Comparison of ENCODE assay signal across 9 cellular contexts in genomic region chr14:59632381-59632780, GRCh38. TPM values are rescaled to one million over a fixed set of nuclear protein-coding genes. Genes with fewer than 3 reads are reported as not detected.
DNase-seq lines count a peak whose midpoint lies in the region; ATAC-seq and TF ChIP-seq lines count a peak whose summit lies in the region.
"Had no signal": no experiment of that assay in that cellular context is flagged by ENCODE, and none has a peak within 500 bp of the region (broad histone marks: within the 10 kb centered on the region; RNA-seq: fewer than 3 reads in every experiment).

No MANE protein-coding gene starts in this region.

- H3K4me3 Mint-ChIP-seq in activated T-helper 2 cell treated with anti-CD3 and anti-CD28 coated beads, Interferon-gamma antibody, Interleukin-2, Interleukin-4, amounts not matched to agents 10 μg/mL and 5 μg/mL and 100 μg/mL, durations not matched to agents 14 hours and 24 hours and 36 hours (ENCODE audit: low read depth), result no peak overlapping the region
- H3K4me3 Mint-ChIP-seq: memory B cell had no signal

- intact Hi-C loops in esophagus muscularis mucosa (cut with DNase I), result no loop called here
- intact Hi-C loops in activated T-helper 2 cell treated with anti-CD3 and anti-CD28 coated beads, Interferon-gamma antibody, Interleukin-2, Interleukin-4, amounts not matched to agents 10 μg/mL and 5 μg/mL and 100 μg/mL, durations not matched to agents 14 hours and 24 hours and 36 hours (cut with micrococcal nuclease), result no loop called here

- TF ChIP-seq EP300 in esophagus muscularis mucosa (IDR thresholded peaks at IDR 0.05), result no peak

- no peak for ATAC-seq in HG03432 (IDR thresholded peaks at IDR 0.05; ENCODE audit: unreplicated experiment)

- H3K9me3 ChIP-seq in esophagus muscularis mucosa, result no peaks in the 10 kb centered on the region
- H3K9me3 ChIP-seq: SJSA1 had no signal

- TF ChIP-seq POLR2A in esophagus muscularis mucosa (IDR thresholded peaks at IDR 0.05; ENCODE audit: low read depth), result no peak

- H3K36me3 Mint-ChIP-seq in activated T-helper 2 cell treated with anti-CD3 and anti-CD28 coated beads, Interferon-gamma antibody, Interleukin-2, Interleukin-4, amounts not matched to agents 10 μg/mL and 5 μg/mL and 100 μg/mL, durations not matched to agents 14 hours and 24 hours and 36 hours (ENCODE audit: low read depth), result no peaks in the 10 kb centered on the region
- H3K36me3 Mint-ChIP-seq: memory B cell had no signal

- H3K4me3 ChIP-seq in HFF-Myc (replicated peaks; ENCODE audit: low read depth, low read length) (no peak overlapping the region), esophagus muscularis mucosa (no peak overlapping the region)
- H3K4me3 ChIP-seq: SJSA1 had no signal

- peaks cover 0 to 36% (median 0%) of the 10 kb centered on the region in 4 donors for H3K27me3 ChIP-seq in esophagus muscularis mucosa

- TF ChIP-seq CTCF in HFF-Myc (IDR thresholded peaks at IDR 0.05; ENCODE audit: low read depth, low read length, missing control alignments) (peak; percentile 50), esophagus muscularis mucosa (IDR thresholded peaks at IDR 0.05) (peak in 2 of 3 experiments; percentile 25 to 33)

- WGBS in esophagus muscularis mucosa, result 59% methylated on average over 3 of the region's 3 CpGs

- DNase-seq in ELR (ENCODE audit: low read depth) (peak; percentile 34), HFF-Myc (ENCODE audit: extremely low read depth, low read depth) (no peak), NCI-H748 treated with DMSO at 0.1 percent for 48 hours (lab: John Stamatoyannopoulos, UW) (peak; percentile 38), esophagus muscularis mucosa (ENCODE audit: extremely low spot score) (no peak), smooth muscle cell of the brain vasculature (ENCODE audit: low read depth, low spot score) (peak; percentile 1)
- no peak for DNase-seq in activated T-helper 2 cell treated with anti-CD3 and anti-CD28 coated beads, Interferon-gamma antibody, Interleukin-2, Interleukin-4, amounts not matched to agents 10 μg/mL and 5 μg/mL and 100 μg/mL, durations not matched to agents 14 hours and 24 hours and 36 hours (ENCODE audit: low spot score)

- H3K4me1 Mint-ChIP-seq in activated T-helper 2 cell treated with anti-CD3 and anti-CD28 coated beads, Interferon-gamma antibody, Interleukin-2, Interleukin-4, amounts not matched to agents 10 μg/mL and 5 μg/mL and 100 μg/mL, durations not matched to agents 14 hours and 24 hours and 36 hours (ENCODE audit: low read depth), result no peaks in the 10 kb centered on the region

- H3K4me1 ChIP-seq in esophagus muscularis mucosa, result peaks cover 0 to 9% (median 8%) of the 10 kb centered on the region in 4 donors

- no peak overlapping the region for H3K27ac ChIP-seq in esophagus muscularis mucosa (replicated peaks in 1 of 4)
- H3K27ac ChIP-seq: SJSA1 had no signal

- H3K27ac Mint-ChIP-seq in activated T-helper 2 cell treated with anti-CD3 and anti-CD28 coated beads, Interferon-gamma antibody, Interleukin-2, Interleukin-4, amounts not matched to agents 10 μg/mL and 5 μg/mL and 100 μg/mL, durations not matched to agents 14 hours and 24 hours and 36 hours, result no peak overlapping the region
- H3K27ac Mint-ChIP-seq: memory B cell had no signal

- H3K36me3 ChIP-seq in esophagus muscularis mucosa, result no peaks in the 10 kb centered on the region
- H3K36me3 ChIP-seq: SJSA1 had no signal

- H3K9me3 Mint-ChIP-seq in activated T-helper 2 cell treated with anti-CD3 and anti-CD28 coated beads, Interferon-gamma antibody, Interleukin-2, Interleukin-4, amounts not matched to agents 10 μg/mL and 5 μg/mL and 100 μg/mL, durations not matched to agents 14 hours and 24 hours and 36 hours, result no peaks in the 10 kb centered on the region
- H3K9me3 Mint-ChIP-seq: memory B cell had no signal

- H3K27me3 Mint-ChIP-seq in activated T-helper 2 cell treated with anti-CD3 and anti-CD28 coated beads, Interferon-gamma antibody, Interleukin-2, Interleukin-4, amounts not matched to agents 10 μg/mL and 5 μg/mL and 100 μg/mL, durations not matched to agents 14 hours and 24 hours and 36 hours (ENCODE audit: low read depth), result peaks cover 35% of the 10 kb centered on the region

RNA-seq across cellular contexts. Expression of gene CCDC175, which starts 55.8 kb away (rescaled TPM):
- total RNA-seq in esophagus muscularis mucosa, result not detected
- total RNA-seq in activated T-helper 2 cell treated with anti-CD3 and anti-CD28 coated beads, Interferon-gamma antibody, Interleukin-2, Interleukin-4, amounts not matched to agents 10 μg/mL and 5 μg/mL and 100 μg/mL, durations not matched to agents 14 hours and 24 hours and 36 hours, result not detected in 2 replicates
- total RNA-seq: SJSA1 had no signal

Comparison
In these comparisons a context has a peak if more than half of its experiments do, and no peak if none do; other contexts are left out.
1. DNase-seq: peak in ELR (single experiment), NCI-H748 treated with DMSO at 0.1 percent for 48 hours (single experiment) and smooth muscle cell of the brain vasculature (single experiment); none in HFF-Myc (single experiment), esophagus muscularis mucosa (single experiment) and activated T-helper 2 cell treated with anti-CD3 and anti-CD28 coated beads, Interferon-gamma antibody, Interleukin-2, Interleukin-4, amounts not matched to agents 10 μg/mL and 5 μg/mL and 100 μg/mL, durations not matched to agents 14 hours and 24 hours and 36 hours (single experiment).